In genomic region chrX:144586756-144587155, GRCh38 we compare ENCODE assay signal across 22 cellular contexts.
A peak's percentile ranks its signal among the peaks of the same experiment; 100 is the strongest.
DNase-seq lines count a peak whose midpoint lies in the region; ATAC-seq, FAIRE-seq and TF ChIP-seq lines count a peak whose summit lies in the region.
"Had no signal": no experiment of that assay in that cellular context is flagged by ENCODE, and none has a peak within 500 bp of the region (broad histone marks: within the 10 kb centered on the region; RNA-seq: fewer than 3 reads in every experiment).

No MANE protein-coding gene starts in this region.

- intact Hi-C loops in Calu3 (cut with micrococcal nuclease; ENCODE audit: unreplicated experiment): no loop called here
- intact Hi-C loops in activated naive CD4-positive, alpha-beta T cell treated with anti-CD3 and anti-CD28 coated beads for 36 hours (cut with micrococcal nuclease): no loop called here

- H3K9ac ChIP-seq in KMS-11: no peak overlapping the region
- H3K9ac ChIP-seq: BLaER1 treated with 17β-estradiol and CSF1 and Interleukin-3, amounts not matched to agents 10 nM and 100 nM had no signal

- BruUV-seq in Calu3 (replicated peaks; lab: Mats Ljungman, UMichigan): no TSS peak

- no peaks in the 10 kb centered on the region for H3K4me1 Mint-ChIP-seq in Calu3 (ENCODE audit: low read depth, unreplicated experiment)
- no peaks in the 10 kb centered on the region for H3K4me1 Mint-ChIP-seq in activated naive CD4-positive, alpha-beta T cell treated with anti-CD3 and anti-CD28 coated beads for 36 hours (ENCODE audit: low read depth)
- H3K4me1 Mint-ChIP-seq: activated B cell treated with CpG ODN at 0.5 μM for 24 hours, natural killer cell had no signal

- no peaks in the 10 kb centered on the region for H3K9me3 ChIP-seq in SJCRH30 (replicated peaks)
- H3K9me3 ChIP-seq: transverse colon had no signal

- CTCF ChIA-PET in Calu3 (lab: Charles Lee): no interaction called here
- CTCF ChIA-PET in activated naive CD4-positive, alpha-beta T cell treated with anti-CD3 and anti-CD28 coated beads for 36 hours (lab: Charles Lee): no interaction called here

- DNase-seq in Calu3 (peak; percentile 39), SJCRH30 (peak; percentile 48 to 62), fibroblast of villous mesenchyme (ENCODE audit: low read depth) (peak; percentile 55), frontal cortex (ENCODE audit: low spot score in 2 of 2) (no peak), GOT3 (lab: John Stamatoyannopoulos, UW) (no peak)
- no peak for DNase-seq in activated naive CD4-positive, alpha-beta T cell treated with anti-CD3 and anti-CD28 coated beads for 36 hours
- DNase-seq: activated B cell treated with CpG ODN at 0.5 μM for 24 hours; activated CD8-positive, alpha-beta T cell treated with anti-CD3 and anti-CD28 coated beads, Interleukin-2, amount 10 ng/mL, durations not matched to agents 7 days and 5 days; activated T-cell treated with anti-CD3 and anti-CD28 coated beads, Interleukin-2, amount 50 U/mL, for 72 hours; Karpas-422; natural killer cell; NCI-H2029 treated with DMSO at 0.1 percent for 48 hours; NCI-H526; stimulated activated CD4-positive, alpha-beta T cell treated with anti-CD3 and anti-CD28 coated beads, Interleukin-12 subunit alpha, Interleukin-12 subunit beta, amount 100 ng/mL, for 4 hours; stimulated activated naive CD4-positive, alpha-beta T cell; transverse colon had no signal

- H3K4me3 ChIP-seq in KMS-11 (IDR thresholded peaks at IDR 0.05; ENCODE audit: insufficient read depth, low read depth, low read length) (no peak overlapping the region), SJCRH30 (no peak overlapping the region), fibroblast of villous mesenchyme (ENCODE audit: low read depth, low read length) (no peak overlapping the region)
- H3K4me3 ChIP-seq: BLaER1 treated with 17β-estradiol and CSF1 and Interleukin-3, amounts not matched to agents 10 nM and 100 nM; transverse colon had no signal

- H3K9me3 Mint-ChIP-seq in Calu3 (ENCODE audit: low read depth, unreplicated experiment): peaks cover 3% of the 10 kb centered on the region
- H3K9me3 Mint-ChIP-seq in activated naive CD4-positive, alpha-beta T cell treated with anti-CD3 and anti-CD28 coated beads for 36 hours: peaks cover 4% of the 10 kb centered on the region
- H3K9me3 Mint-ChIP-seq: activated B cell treated with CpG ODN at 0.5 μM for 24 hours had no signal

- H3K4me3 Mint-ChIP-seq in Calu3 (ENCODE audit: low read depth, unreplicated experiment): no peak overlapping the region
- H3K4me3 Mint-ChIP-seq in activated naive CD4-positive, alpha-beta T cell treated with anti-CD3 and anti-CD28 coated beads for 36 hours: no peak overlapping the region
- H3K4me3 Mint-ChIP-seq: activated B cell treated with CpG ODN at 0.5 μM for 24 hours; activated CD8-positive, alpha-beta T cell treated with anti-CD3 and anti-CD28 coated beads, Interleukin-2, amount 10 ng/mL, durations not matched to agents 7 days and 5 days; activated T-cell treated with anti-CD3 and anti-CD28 coated beads, Interleukin-2, amount 50 U/mL, for 72 hours; natural killer cell had no signal

- H3K36me3 ChIP-seq in KMS-11 (ENCODE audit: insufficient read depth) (no peaks in the 10 kb centered on the region), SJCRH30 (no peaks in the 10 kb centered on the region)
- H3K36me3 ChIP-seq: BLaER1 treated with 17β-estradiol and CSF1 and Interleukin-3, amounts not matched to agents 10 nM and 100 nM; transverse colon had no signal

- no peak for FAIRE-seq in frontal cortex (lab: Jason Lieb, UNC)
- FAIRE-seq: endometrium had no signal

- peaks cover 30% of the 10 kb centered on the region for H3K4me1 ChIP-seq in KMS-11 (ENCODE audit: low read depth, poor library complexity, severe bottlenecking)
- no peaks in the 10 kb centered on the region for H3K4me1 ChIP-seq in SJCRH30
- H3K4me1 ChIP-seq: BLaER1 treated with 17β-estradiol and CSF1 and Interleukin-3, amounts not matched to agents 10 nM and 100 nM; transverse colon had no signal

- TF ChIP-seq CTCF in Calu3 (IDR thresholded peaks at IDR 0.05; ENCODE audit: unreplicated experiment) (no peak), KMS-11 (conservative IDR thresholded peaks at IDR 0.05; ENCODE audit: low read depth, low read length) (no peak), fibroblast of villous mesenchyme (IDR thresholded peaks at IDR 0.05; ENCODE audit: insufficient read depth, low read depth, low read length) (no peak)

- no peak overlapping the region for H3K27ac Mint-ChIP-seq in Calu3 (ENCODE audit: unreplicated experiment)
- H3K27ac Mint-ChIP-seq in activated naive CD4-positive, alpha-beta T cell treated with anti-CD3 and anti-CD28 coated beads for 36 hours: no peak overlapping the region
- H3K27ac Mint-ChIP-seq: activated B cell treated with CpG ODN at 0.5 μM for 24 hours; activated CD8-positive, alpha-beta T cell treated with anti-CD3 and anti-CD28 coated beads, Interleukin-2, amount 10 ng/mL, durations not matched to agents 7 days and 5 days; activated T-cell treated with anti-CD3 and anti-CD28 coated beads, Interleukin-2, amount 50 U/mL, for 72 hours; natural killer cell; progenitor cell of endocrine pancreas had no signal

- no peaks in the 10 kb centered on the region for H4K20me1 ChIP-seq in KMS-11 (ENCODE audit: insufficient read depth)
- H4K20me1 ChIP-seq: BLaER1 treated with 17β-estradiol and CSF1 and Interleukin-3, amounts not matched to agents 10 nM and 100 nM had no signal

- no peaks in the 10 kb centered on the region for H3K36me3 Mint-ChIP-seq in Calu3 (ENCODE audit: insufficient read depth, unreplicated experiment)
- H3K36me3 Mint-ChIP-seq in activated naive CD4-positive, alpha-beta T cell treated with anti-CD3 and anti-CD28 coated beads for 36 hours (ENCODE audit: low read depth): no peaks in the 10 kb centered on the region
- H3K36me3 Mint-ChIP-seq: natural killer cell had no signal

- no peaks in the 10 kb centered on the region for H3K27me3 Mint-ChIP-seq in Calu3 (ENCODE audit: unreplicated experiment)
- no peaks in the 10 kb centered on the region for H3K27me3 Mint-ChIP-seq in activated naive CD4-positive, alpha-beta T cell treated with anti-CD3 and anti-CD28 coated beads for 36 hours (ENCODE audit: low read depth)
- H3K27me3 Mint-ChIP-seq: activated B cell treated with CpG ODN at 0.5 μM for 24 hours, progenitor cell of endocrine pancreas had no signal

- ATAC-seq in GM18868 (IDR thresholded peaks at IDR 0.05; ENCODE audit: unreplicated experiment): no peak
- ATAC-seq: activated CD8-positive, alpha-beta T cell treated with anti-CD3 and anti-CD28 coated beads, Interleukin-2, amount 10 ng/mL, durations not matched to agents 7 days and 5 days; activated T-cell treated with anti-CD3 and anti-CD28 coated beads, Interleukin-2, amount 50 U/mL, for 72 hours; natural killer cell had no signal

- H3K4me2 ChIP-seq in KMS-11: peak overlapping the region; percentile 17; the same call in 1 of the 2 replicates
- H3K4me2 ChIP-seq: BLaER1 treated with 17β-estradiol and CSF1 and Interleukin-3, amounts not matched to agents 10 nM and 100 nM had no signal

- no peaks in the 10 kb centered on the region for H3K79me2 ChIP-seq in KMS-11 (ENCODE audit: insufficient read depth, low read depth)

- no peak overlapping the region; the same call in 1 of the 2 replicates for H2AFZ ChIP-seq in KMS-11 (ENCODE audit: low read depth)

- H3K27me3 ChIP-seq in KMS-11 (ENCODE audit: insufficient read depth, low read depth): no peaks in the 10 kb centered on the region
- H3K27me3 ChIP-seq in SJCRH30: no peaks in the 10 kb centered on the region
- H3K27me3 ChIP-seq: transverse colon had no signal

- H3K27ac ChIP-seq in KMS-11: no peak overlapping the region
- H3K27ac ChIP-seq in SJCRH30: no peak overlapping the region
- H3K27ac ChIP-seq: BLaER1 treated with 17β-estradiol and CSF1 and Interleukin-3, amounts not matched to agents 10 nM and 100 nM; HL-60; transverse colon had no signal

Comparison
In these comparisons a context has a peak if more than half of its experiments do, and no peak if none do; other contexts are left out.
1. DNase-seq: peak in Calu3 (single experiment), SJCRH30 (2 of 2) and fibroblast of villous mesenchyme (single experiment); none in frontal cortex (0 of 2), activated naive CD4-positive, alpha-beta T cell treated with anti-CD3 and anti-CD28 coated beads for 36 hours (single experiment) and GOT3 (single experiment).